Comparison of ENCODE assay signal across 24 cellular contexts in genomic region chr1:234123867-234124266, GRCh38.
DNase-seq lines count a peak whose midpoint lies in the region; ATAC-seq, FAIRE-seq and TF ChIP-seq lines count a peak whose summit lies in the region.
"Had no signal": no experiment of that assay in that cellular context is flagged by ENCODE, and none has a peak within 500 bp of the region (broad histone marks: within the 10 kb centered on the region; RNA-seq: fewer than 3 reads in every experiment).

No MANE protein-coding gene starts in this region.

- peaks cover 5 to 48% (median 38%) of the 10 kb centered on the region in 7 donors for H3K27me3 ChIP-seq in heart right ventricle
- no peaks in the 10 kb centered on the region for H3K27me3 ChIP-seq in kidney epithelial cell (ENCODE audit: control insufficient read depth, insufficient read depth, low read length)

- H3K36me3 ChIP-seq in heart right ventricle = no peaks in the 10 kb centered on the region
- H3K36me3 ChIP-seq in kidney epithelial cell (ENCODE audit: control insufficient read depth, insufficient read depth, low read length) = no peaks in the 10 kb centered on the region
- H3K36me3 ChIP-seq: BE2C, HAP-1, SJSA1 had no signal

- ATAC-seq in heart right ventricle = peak in 5 of 8 donors; percentile 27 to 63 (median 34)
- no peak for ATAC-seq in Right ventricle myocardium superior (ENCODE audit: poor library complexity)
- ATAC-seq in GM21825 (IDR thresholded peaks at IDR 0.05; ENCODE audit: unreplicated experiment) = no peak
- no peak for ATAC-seq in GM18505 (IDR thresholded peaks at IDR 0.05; ENCODE audit: unreplicated experiment)
- ATAC-seq: PC-3, Right ventricle myocardium inferior had no signal

- H3K9me3 ChIP-seq in heart right ventricle = peaks cover 0 to 3% (median 0%) of the 10 kb centered on the region in 11 donors
- H3K9me3 ChIP-seq: HAP-1, SJSA1 had no signal

- TF ChIP-seq CTCF in heart right ventricle (IDR thresholded peaks at IDR 0.05) = no peak
- TF ChIP-seq CTCF in kidney epithelial cell (IDR thresholded peaks at IDR 0.05; ENCODE audit: insufficient read depth, low read length, poor library complexity, severe bottlenecking) = no peak

- WGBS in heart right ventricle, 2 donors = 30 to 48% methylated on average over 5 of the region's 5 CpGs

- no peak for FAIRE-seq in GM12891 (lab: Jason Lieb, UNC)

- no peak overlapping the region for H3K4me3 ChIP-seq in heart right ventricle
- no peak overlapping the region for H3K4me3 ChIP-seq in kidney epithelial cell (ENCODE audit: low read depth, low read length)
- H3K4me3 ChIP-seq: HAP-1, SJSA1 had no signal

- no peak overlapping the region for H3K27ac ChIP-seq in heart right ventricle
- H3K27ac ChIP-seq: 22Rv1, SJSA1 had no signal

- H3K4me1 ChIP-seq in heart right ventricle = no peaks in the 10 kb centered on the region
- H3K4me1 ChIP-seq: BE2C, HAP-1, SJSA1 had no signal

- no peak for DNase-seq in heart right ventricle
- DNase-seq in Right ventricle myocardium superior = no peak
- DNase-seq in cerebellum (ENCODE audit: low spot score) = peak; percentile 34
- DNase-seq in kidney epithelial cell (ENCODE audit: low read depth) = peak; percentile 60
- DNase-seq in GM12891 (ENCODE audit: insufficient read length, low spot score) = no peak
- DNase-seq: BE2C; DMS153; DND-41; GOT3; Karpas-422; NCI-H1092 treated with DMSO at 0.1 percent for 48 hours; NCI-H1436; NCI-H187 treated with DMSO at 0.1 percent for 48 hours; NCI-H2171 treated with DMSO at 0.1 percent for 48 hours; NCI-H524; NCI-H82; NK-92 treated with Interleukin-12 subunit alpha and Interleukin-12 subunit beta, amount 100 ng/mL, for 24 hours; PC-3 had no signal

- TF ChIP-seq POLR2A in GM18505 (IDR thresholded peaks at IDR 0.05; ENCODE audit: borderline replicate concordance, extremely low read depth, insufficient read depth, insufficient read length) (no peak), GM12891 (IDR thresholded peaks at IDR 0.05; ENCODE audit: low read depth, low read length) (no peak)

- intact Hi-C loops in heart right ventricle (cut with DNase I) = no loop called here
- intact Hi-C loops in Right ventricle myocardium superior (cut with DNase I) = no loop called here

TF ChIP-seq in GM12891, 5 proteins besides CTCF, POLR2A, EP300 and RAD21:
- no peak for TF ChIP-seq POU2F2 (IDR thresholded peaks at IDR 0.05; ENCODE audit: low read depth, low read length)

Comparison
In these comparisons a context has a peak if more than half of its experiments do, and no peak if none do; other contexts are left out.
1. ATAC-seq: peak in heart right ventricle (5 of 8); none in Right ventricle myocardium superior (single experiment), GM21825 (single experiment) and GM18505 (single experiment).
2. DNase-seq: peak in cerebellum (single experiment) and kidney epithelial cell (single experiment); none in heart right ventricle (0 of 2), Right ventricle myocardium superior (single experiment) and GM12891 (single experiment).